9 cellular contexts compared by ENCODE assay signal in the genomic region with DNA sequence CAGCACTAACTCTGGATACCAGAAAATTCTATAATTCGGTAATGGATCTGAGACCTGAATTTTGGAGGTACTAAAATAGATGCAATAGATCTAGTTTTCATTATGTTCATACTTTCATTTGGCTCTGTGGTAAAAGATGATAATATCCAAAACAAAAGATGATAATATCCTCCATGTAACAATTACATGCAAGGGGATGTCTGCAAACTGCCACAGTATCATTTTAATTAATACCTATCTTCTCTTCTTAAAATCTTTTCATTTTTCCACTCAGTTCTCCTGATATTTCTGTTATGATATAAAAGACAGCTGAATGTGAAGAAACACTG. TPM values are rescaled to one million over a fixed set of nuclear protein-coding genes. Genes with fewer than 3 reads are reported as not detected.
A peak's percentile ranks its signal among the peaks of the same experiment; 100 is the strongest.
DNase-seq lines count a peak whose midpoint lies in the region; ATAC-seq, FAIRE-seq and TF ChIP-seq lines count a peak whose summit lies in the region.
"Had no signal": no experiment of that assay in that cellular context is flagged by ENCODE, and none has a peak within 500 bp of the region (broad histone marks: within the 10 kb centered on the region; RNA-seq: fewer than 3 reads in every experiment).

No MANE protein-coding gene starts in this region.

- H3K4me2 ChIP-seq in GM23248 (ENCODE audit: unreplicated experiment) (peak overlapping the region; percentile 100), skeletal muscle satellite cell (ENCODE audit: low read length) (peak overlapping the region; percentile 83)

- H3K27me3 ChIP-seq in GM23248 (replicated peaks; ENCODE audit: insufficient read depth) = no peaks in the 10 kb centered on the region
- no peaks in the 10 kb centered on the region for H3K27me3 ChIP-seq in skeletal muscle satellite cell (ENCODE audit: control insufficient read depth, insufficient read depth, low read length)

- H3K36me3 Mint-ChIP-seq in T-helper 17 cell (ENCODE audit: low read depth) = peaks cover 6% of the 10 kb centered on the region

- H3K9me3 ChIP-seq in GM23248 (ENCODE audit: low read depth) = no peaks in the 10 kb centered on the region
- H3K9me3 ChIP-seq in T-helper 17 cell (ENCODE audit: control insufficient read depth, low read length, poor library complexity, severe bottlenecking) = no peaks in the 10 kb centered on the region
- no peaks in the 10 kb centered on the region for H3K9me3 ChIP-seq in skeletal muscle satellite cell (replicated peaks; ENCODE audit: low read length)

- 78 to 88% methylated on average over 1 of the region's 1 CpG for WGBS in GM23248 (ENCODE audit: low coverage in 1 of 2, low lambda C conversion rate in 2 of 2, missing lambda C conversion rate in 2 of 2), 2 experiments

- peaks cover 3% of the 10 kb centered on the region; the same call in 1 of the 2 replicates for H3K79me2 ChIP-seq in GM23248 (ENCODE audit: insufficient read depth)

- no peak for TF ChIP-seq CTCF in fibroblast of pulmonary artery (IDR thresholded peaks at IDR 0.05; ENCODE audit: low read length, missing control alignments)

- in situ Hi-C loops in GM23248 (cut with MboI) = no loop called here

- H3K36me3 ChIP-seq in GM23248 (ENCODE audit: low read depth) = 0 out of 2 replicates have a peak, but pooled peaks cover 4% of the 10 kb centered on the region
- peaks cover 12% of the 10 kb centered on the region for H3K36me3 ChIP-seq in skeletal muscle satellite cell (ENCODE audit: insufficient read depth, low read length)

- H3K9me2 ChIP-seq in GM23248 (ENCODE audit: insufficient read depth) = no peaks in the 10 kb centered on the region

- FAIRE-seq in GM12892 (lab: Jason Lieb, UNC) = no peak

- H3K4me1 ChIP-seq in GM23248 (ENCODE audit: insufficient read depth) = peaks cover 26% of the 10 kb centered on the region
- peaks cover 19% of the 10 kb centered on the region for H3K4me1 ChIP-seq in skeletal muscle satellite cell (ENCODE audit: control insufficient read depth, insufficient read depth, low read length)

- H3K27me3 Mint-ChIP-seq in T-helper 17 cell = no peaks in the 10 kb centered on the region

- peak overlapping the region; percentile 95 for H3K4me3 Mint-ChIP-seq in T-helper 17 cell

- TF ChIP-seq POLR2A in GM12892 (IDR thresholded peaks at IDR 0.05; ENCODE audit: low read depth, low read length) = no peak

- H3K4me3 ChIP-seq in GM23248 = peak overlapping the region; percentile 76
- peak overlapping the region; percentile 63 for H3K4me3 ChIP-seq in fibroblast of pulmonary artery (replicated peaks; ENCODE audit: low read depth, low read length)
- peak overlapping the region; percentile 71 for H3K4me3 ChIP-seq in skeletal muscle satellite cell (ENCODE audit: low read length)

- H3F3A ChIP-seq in GM23248 (ENCODE audit: insufficient read depth) = peaks cover 57% of the 10 kb centered on the region

- DNase-seq in GM23248 = no peak
- no peak for DNase-seq in T-helper 17 cell
- no peak for DNase-seq in fibroblast of pulmonary artery (ENCODE audit: low read depth)
- DNase-seq in GM12892 (ENCODE audit: insufficient read length) = no peak
- no peak for DNase-seq in middle frontal gyrus (ENCODE audit: extremely low spot score, low spot score)

- H3K4me1 Mint-ChIP-seq in T-helper 17 cell = peaks cover 36% of the 10 kb centered on the region

- H3K9ac ChIP-seq in GM23248 (peak overlapping the region; percentile 89), skeletal muscle satellite cell (ENCODE audit: low read depth, low read length) (peak overlapping the region; percentile 83)

- no peaks in the 10 kb centered on the region for H4K20me1 ChIP-seq in GM23248 (ENCODE audit: insufficient read depth)

- ATAC-seq in T-helper 17 cell (peak; percentile 3), HG02759 (IDR thresholded peaks at IDR 0.05; ENCODE audit: unreplicated experiment) (no peak), GM21619 (IDR thresholded peaks at IDR 0.05; ENCODE audit: unreplicated experiment) (no peak)

- peak overlapping the region; percentile 99 for H3K27ac Mint-ChIP-seq in T-helper 17 cell

- H3K27ac ChIP-seq in GM23248 = peak overlapping the region; percentile 95

- H2AFZ ChIP-seq in GM23248 = peak overlapping the region; percentile 84

RNA-seq across cellular contexts. Expression of a gene that starts 15.6 kb away (rescaled TPM):
- total RNA-seq in GM23248 (2014; rRNA removed; shearing (Covaris generic)) = 9.1 and 15.0 TPM in 2 replicates
- 18.4 and 19.5 TPM in 2 replicates for polyA plus RNA-seq in GM23248 (2016; fragmentation: Nextera tagmentation; extraction: Ambion mirVana)
- 10 to 100 TPM; 25.9 to 27.9 TPM for total RNA-seq in T-helper 17 cell
- 13.2 and 13.3 TPM in 2 replicates for total RNA-seq in skeletal muscle satellite cell (2012; rRNA removed)
- 16.3 TPM for polyA plus RNA-seq in GM12892 (2012; ENCODE audit: missing spikeins)

RNA-seq across cellular contexts. Expression of a gene that starts 26.7 kb away (rescaled TPM):
- total RNA-seq in GM23248 (2014; rRNA removed; shearing (Covaris generic)) = 0.11 TPM in 1 of 2 replicates, not detected in the other
- not detected in 2 replicates for polyA plus RNA-seq in GM23248 (2016; fragmentation: Nextera tagmentation; extraction: Ambion mirVana)
- total RNA-seq in T-helper 17 cell = under 1 TPM in 1 of 2 donors, not detected in 1; 0.10 TPM
- not detected in 2 replicates for total RNA-seq in skeletal muscle satellite cell (2012; rRNA removed)
- polyA plus RNA-seq in GM12892 (2012; ENCODE audit: missing spikeins) = 0.70 TPM
- total RNA-seq: H7 had no signal

RNA-seq across cellular contexts. Expression of a gene that starts 33.1 kb away (rescaled TPM):
- 7.2 and 18.8 TPM in 2 replicates for total RNA-seq in GM23248 (2014; rRNA removed; shearing (Covaris generic))
- 3.9 and 4.2 TPM in 2 replicates for polyA plus RNA-seq in GM23248 (2016; fragmentation: Nextera tagmentation; extraction: Ambion mirVana)
- 10 to 100 TPM; 51.6 to 78.0 TPM for total RNA-seq in T-helper 17 cell
- 9.0 and 11.9 TPM in 2 replicates for total RNA-seq in skeletal muscle satellite cell (2012; rRNA removed)
- 31.0 TPM for polyA plus RNA-seq in GM12892 (2012; ENCODE audit: missing spikeins)
